ENCODE assay signal across 23 cellular contexts in the genomic region with DNA sequence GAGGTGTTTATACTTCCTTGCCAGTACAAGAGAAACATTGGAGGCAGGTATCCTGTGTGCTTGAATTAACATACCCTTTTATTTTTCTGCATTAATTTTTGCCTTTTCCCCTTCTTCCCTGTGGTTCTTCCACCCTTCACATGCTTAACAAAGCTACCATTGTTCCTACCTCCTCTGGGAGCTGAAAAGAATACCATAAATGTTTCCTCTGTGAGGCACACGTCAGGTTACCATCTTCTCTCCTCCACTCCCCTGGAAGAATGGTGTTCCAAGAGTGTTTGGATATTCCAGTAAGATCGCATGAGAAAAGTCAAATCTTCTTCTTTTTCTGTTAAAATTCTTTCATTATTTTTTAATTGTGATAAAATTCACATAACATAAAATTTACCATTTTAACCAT.
DNase-seq lines count a peak whose midpoint lies in the region; FAIRE-seq and TF ChIP-seq lines count a peak whose summit lies in the region.
"Had no signal": no experiment of that assay in that cellular context is flagged by ENCODE, and none has a peak within 500 bp of the region (broad histone marks: within the 10 kb centered on the region; RNA-seq: fewer than 3 reads in every experiment).

No MANE protein-coding gene starts in this region.

- DNase-seq in D721Med (ENCODE audit: insufficient read length, low spot score) (no peak), SK-MEL-5 (ENCODE audit: low read depth, low spot score) (peak; percentile 61), dedifferentiated amniotic fluid mesenchymal stem cell (ENCODE audit: extremely low spot score) (no peak), HUDEP-2 (lab: John Stamatoyannopoulos, UW; ENCODE audit: unreplicated experiment in 76 of 76) (no peak), activated gamma-delta T cell treated with Interleukin-2 at 50 U/mL for 16 hours (no peak)
- DNase-seq: 8988T; BE2C; C1 segment of cervical spinal cord; Caco-2; Calu3; CD4-positive, alpha-beta memory T cell; CD4-positive, CD25-positive, alpha-beta regulatory T cell; CD8-positive, alpha-beta memory T cell; DMS 273 treated with DMSO at 0.1 percent for 48 hours; DMS153; DMS79; DND-41; EL; GDM1 had no signal

- FAIRE-seq in D721Med (lab: Jason Lieb, UNC) = peak; percentile 56
- FAIRE-seq: A204.1, GM12878, GM12892, GM18507 had no signal

- in situ Hi-C loops in SK-MEL-5 (cut with HindIII; ENCODE audit: low pct_unique_long_range_greater_than_20kb, low sequenced_read_pairs) = no loop called here

- no peak for TF ChIP-seq CTCF in D721Med (IDR thresholded peaks at IDR 0.05; ENCODE audit: insufficient read depth, missing control alignments)
